In the genomic region with DNA sequence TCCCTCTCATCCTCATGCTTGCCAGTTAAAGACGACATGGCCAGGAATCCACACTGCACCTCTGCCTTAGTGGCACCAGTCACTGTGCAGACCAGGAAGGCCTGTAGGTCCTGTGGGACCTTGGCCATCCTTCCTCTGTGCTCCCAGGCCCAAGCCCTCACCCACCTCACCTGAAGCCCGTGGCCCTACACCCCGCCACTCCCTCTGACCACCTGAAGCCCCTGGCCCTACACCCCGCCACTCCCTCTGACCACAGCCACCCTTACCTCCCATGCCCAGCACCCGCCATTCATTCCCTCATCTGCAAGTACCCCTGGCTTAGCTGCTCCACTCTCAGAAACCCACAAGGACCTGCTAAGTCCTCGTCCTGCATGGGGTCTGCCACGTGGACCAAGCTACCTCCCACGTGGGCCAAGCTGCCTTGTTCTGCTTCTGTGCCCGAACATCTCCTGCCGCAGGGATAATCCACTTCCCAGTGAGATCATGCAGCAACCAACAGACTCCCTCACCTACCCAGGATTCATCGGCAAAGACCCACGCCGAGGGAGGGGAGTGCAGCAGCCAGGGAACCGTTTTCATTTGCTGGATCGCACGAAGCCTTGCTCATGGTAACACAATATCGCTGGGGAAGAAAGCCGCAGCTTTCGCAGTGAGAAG, we compare ENCODE assay signal across 16 cellular contexts.
DNase-seq lines count a peak whose midpoint lies in the region; ATAC-seq lines count a peak whose summit lies in the region.
"Had no signal": no experiment of that assay in that cellular context is flagged by ENCODE, and none has a peak within 500 bp of the region (broad histone marks: within the 10 kb centered on the region; RNA-seq: fewer than 3 reads in every experiment).

No MANE protein-coding gene starts in this region.

- H3K27ac Mint-ChIP-seq in stimulated activated naive CD8-positive, alpha-beta T cell treated with anti-CD3 and anti-CD28 coated beads, Interleukin-15, amount 100 ng/mL, for 72 hours: peak overlapping the region in 1 of 2 donors; percentile 7
- H3K27ac Mint-ChIP-seq in naive thymus-derived CD4-positive, alpha-beta T cell: no peak overlapping the region
- H3K27ac Mint-ChIP-seq: CD8-positive, alpha-beta T cell; HFFc6 had no signal

- no peaks in the 10 kb centered on the region for H3K9me3 Mint-ChIP-seq in stimulated activated naive CD8-positive, alpha-beta T cell treated with anti-CD3 and anti-CD28 coated beads, Interleukin-15, amount 100 ng/mL, for 72 hours
- peaks cover 0 to 1% (median 0%) of the 10 kb centered on the region in 11 donors for H3K9me3 Mint-ChIP-seq in naive thymus-derived CD4-positive, alpha-beta T cell
- H3K9me3 Mint-ChIP-seq: CD8-positive, alpha-beta T cell had no signal

- H3K4me1 ChIP-seq in naive thymus-derived CD4-positive, alpha-beta T cell (ENCODE audit: control insufficient read depth in 2 of 2, insufficient read depth in 2 of 2, low read length in 2 of 2): no peaks in the 10 kb centered on the region
- H3K4me1 ChIP-seq in aorta (ENCODE audit: control insufficient read depth in 1 of 2, insufficient read depth in 2 of 2, low read length in 2 of 2): no peaks in the 10 kb centered on the region

- no peaks in the 10 kb centered on the region for H3K36me3 Mint-ChIP-seq in naive thymus-derived CD4-positive, alpha-beta T cell
- H3K36me3 Mint-ChIP-seq: CD8-positive, alpha-beta T cell had no signal

- no peak for DNase-seq in stimulated activated naive CD8-positive, alpha-beta T cell treated with anti-CD3 and anti-CD28 coated beads, Interleukin-15, amount 100 ng/mL, for 72 hours
- DNase-seq in stimulated activated naive CD8-positive, alpha-beta T cell treated with anti-CD3 and anti-CD28 coated beads, Interleukin-15, Interleukin-2, amounts not matched to agents 100 U/mL and 50 U/mL, for 24 hours: no peak
- DNase-seq in naive thymus-derived CD4-positive, alpha-beta T cell: no peak
- DNase-seq in sciatic nerve (ENCODE audit: low spot score) (peak; percentile 28), activated gamma-delta T cell treated with Interleukin-2 at 50 U/mL for 16 hours (no peak), aorta (no peak), NCI-H510A treated with DMSO at 0.1 percent for 48 hours (lab: John Stamatoyannopoulos, UW) (no peak), hippocampal formation (lab: John Stamatoyannopoulos, UW) (no peak)
- DNase-seq: ACHN; CD8-positive, alpha-beta T cell; COR-L47; DND-41; GDM1; HCEC 1CT; HFFc6 had no signal

- CTCF ChIA-PET in naive thymus-derived CD4-positive, alpha-beta T cell (lab: Charles Lee): no interaction called here

- no peaks in the 10 kb centered on the region for H3K9me3 ChIP-seq in naive thymus-derived CD4-positive, alpha-beta T cell (ENCODE audit: control insufficient read depth in 2 of 3, low read length in 3 of 3)
- H3K9me3 ChIP-seq in aorta (ENCODE audit: control insufficient read depth, low read length): no peaks in the 10 kb centered on the region

- H3K27ac ChIP-seq in naive thymus-derived CD4-positive, alpha-beta T cell (ENCODE audit: low read depth, low read length): no peak overlapping the region
- H3K27ac ChIP-seq in aorta (ENCODE audit: low read depth in 1 of 2, low read length in 2 of 2): no peak overlapping the region
- H3K27ac ChIP-seq: C4-2B had no signal

- WGBS in aorta, 2 donors: 88 to 89% methylated on average over 19 of the region's 19 CpGs

- no peak overlapping the region for H3K4me3 ChIP-seq in naive thymus-derived CD4-positive, alpha-beta T cell (ENCODE audit: low read length)
- H3K4me3 ChIP-seq in aorta (ENCODE audit: low read length in 2 of 2): no peak overlapping the region

- H3K4me1 Mint-ChIP-seq in stimulated activated naive CD8-positive, alpha-beta T cell treated with anti-CD3 and anti-CD28 coated beads, Interleukin-15, amount 100 ng/mL, for 72 hours: no peaks in the 10 kb centered on the region
- peaks cover 0 to 23% (median 16%) of the 10 kb centered on the region in 7 donors for H3K4me1 Mint-ChIP-seq in naive thymus-derived CD4-positive, alpha-beta T cell

- ATAC-seq in stimulated activated naive CD8-positive, alpha-beta T cell treated with anti-CD3 and anti-CD28 coated beads, Interleukin-15, amount 100 ng/mL, for 72 hours: peak; percentile 40
- no peak for ATAC-seq in stimulated activated naive CD8-positive, alpha-beta T cell treated with anti-CD3 and anti-CD28 coated beads, Interleukin-15, Interleukin-2, amounts not matched to agents 100 U/mL and 50 U/mL, for 24 hours
- peak; percentile 12 for ATAC-seq in naive thymus-derived CD4-positive, alpha-beta T cell
- ATAC-seq in sciatic nerve (no peak), aorta (ENCODE audit: low FRiP score) (no peak)
- ATAC-seq: CD8-positive, alpha-beta T cell had no signal

- H3K27me3 ChIP-seq in naive thymus-derived CD4-positive, alpha-beta T cell (ENCODE audit: control insufficient read depth in 2 of 2, insufficient read depth in 2 of 2, low read length in 2 of 2): no peaks in the 10 kb centered on the region
- no peaks in the 10 kb centered on the region for H3K27me3 ChIP-seq in aorta (ENCODE audit: control insufficient read depth in 1 of 2, insufficient read depth in 2 of 2, low read length in 1 of 2)

- H3K36me3 ChIP-seq in naive thymus-derived CD4-positive, alpha-beta T cell (ENCODE audit: control insufficient read depth in 2 of 3, insufficient read depth in 3 of 3, low read length in 3 of 3): no peaks in the 10 kb centered on the region
- no peaks in the 10 kb centered on the region for H3K36me3 ChIP-seq in aorta (ENCODE audit: control insufficient read depth in 1 of 2, insufficient read depth in 2 of 2, low read length in 1 of 2)

- peaks cover 13% of the 10 kb centered on the region for H3K27me3 Mint-ChIP-seq in stimulated activated naive CD8-positive, alpha-beta T cell treated with anti-CD3 and anti-CD28 coated beads, Interleukin-15, amount 100 ng/mL, for 72 hours
- peaks cover 0 to 22% (median 6%) of the 10 kb centered on the region in 5 donors for H3K27me3 Mint-ChIP-seq in naive thymus-derived CD4-positive, alpha-beta T cell

- H3K4me3 Mint-ChIP-seq in stimulated activated naive CD8-positive, alpha-beta T cell treated with anti-CD3 and anti-CD28 coated beads, Interleukin-15, amount 100 ng/mL, for 72 hours: no peak overlapping the region
- H3K4me3 Mint-ChIP-seq in naive thymus-derived CD4-positive, alpha-beta T cell: no peak overlapping the region
- H3K4me3 Mint-ChIP-seq: CD8-positive, alpha-beta T cell; HFFc6 had no signal

- POLR2A ChIA-PET in naive thymus-derived CD4-positive, alpha-beta T cell (lab: Charles Lee): no interaction called here

- intact Hi-C loops in naive thymus-derived CD4-positive, alpha-beta T cell (cut with micrococcal nuclease): no loop called here
- intact Hi-C loops in sciatic nerve (cut with DNase I): no loop called here
- intact Hi-C loops in aorta (cut with DNase I): no loop called here

Comparison
In these comparisons a context has a peak if more than half of its experiments do, and no peak if none do; other contexts are left out.
1. ATAC-seq: peak in stimulated activated naive CD8-positive, alpha-beta T cell treated with anti-CD3 and anti-CD28 coated beads, Interleukin-15, amount 100 ng/mL, for 72 hours (single experiment) and naive thymus-derived CD4-positive, alpha-beta T cell (single experiment); none in stimulated activated naive CD8-positive, alpha-beta T cell treated with anti-CD3 and anti-CD28 coated beads, Interleukin-15, Interleukin-2, amounts not matched to agents 100 U/mL and 50 U/mL, for 24 hours (single experiment), sciatic nerve (single experiment) and aorta (single experiment).